16 cellular contexts compared by ENCODE assay signal in genomic region chr11:79428406-79428805, GRCh38. TPM values are rescaled to one million over a fixed set of nuclear protein-coding genes. Genes with fewer than 3 reads are reported as not detected.
"Had no signal": no experiment of that assay in that cellular context is flagged by ENCODE, and none has a peak within 500 bp of the region (broad histone marks: within the 10 kb centered on the region; RNA-seq: fewer than 3 reads in every experiment).

No MANE protein-coding gene starts in this region.

- H3K27me3 ChIP-seq: vagina had no signal

- H3K4me1 ChIP-seq: breast epithelium, pancreas, tibial nerve had no signal

- ATAC-seq: esophagus mucosa, pancreas had no signal

- H3K9me3 ChIP-seq: breast epithelium, pancreas, tibial nerve, vagina had no signal

- H3K27ac ChIP-seq: breast epithelium, pancreas, skin epidermis, tibial nerve, vagina had no signal

- H3K4me3 ChIP-seq: breast epithelium, pancreas, skin epidermis, tibial nerve, vagina had no signal

- H3K9me3 Mint-ChIP-seq: activated CD4-positive, alpha-beta T cell treated with anti-CD3 and anti-CD28 coated beads, Interleukin-2, amount 10 ng/mL, durations not matched to agents 7 days and 5 days; activated T-helper 2 cell treated with anti-CD3 and anti-CD28 coated beads, Interferon-gamma antibody, Interleukin-2, Interleukin-4, amounts not matched to agents 10 μg/mL and 5 μg/mL and 100 μg/mL, durations not matched to agents 14 hours and 24 hours and 36 hours; neural crest cell; T-helper 1 cell treated with Interleukin-12 subunit alpha and Interleukin-12 subunit beta and Interleukin-4 antibody, amounts not matched to agents 30 μg/mL and 1 μg/mL, for 36 hours had no signal

- DNase-seq: activated CD4-positive, alpha-beta T cell treated with anti-CD3 and anti-CD28 coated beads, Interleukin-2, amount 10 ng/mL, durations not matched to agents 7 days and 5 days; activated CD4-positive, CD25-positive, alpha-beta regulatory T cell; activated naive CD4-positive, alpha-beta T cell treated with anti-CD3 and anti-CD28 coated beads, Interleukin-2, amount 50 U/mL, for 16 hours; activated T-cell treated with anti-CD3 and anti-CD28 coated beads for 4 hours; amniotic stem cell; hippocampal formation; pancreas had no signal

- H3K27ac Mint-ChIP-seq: activated CD4-positive, alpha-beta T cell treated with anti-CD3 and anti-CD28 coated beads, Interleukin-2, amount 10 ng/mL, durations not matched to agents 7 days and 5 days; activated T-helper 2 cell treated with anti-CD3 and anti-CD28 coated beads, Interferon-gamma antibody, Interleukin-2, Interleukin-4, amounts not matched to agents 10 μg/mL and 5 μg/mL and 100 μg/mL, durations not matched to agents 14 hours and 24 hours and 36 hours; T-helper 1 cell treated with Interleukin-12 subunit alpha and Interleukin-12 subunit beta and Interleukin-4 antibody, amounts not matched to agents 30 μg/mL and 1 μg/mL, for 36 hours had no signal

- H3K4me1 Mint-ChIP-seq: activated CD4-positive, alpha-beta T cell treated with anti-CD3 and anti-CD28 coated beads, Interleukin-2, amount 10 ng/mL, durations not matched to agents 7 days and 5 days had no signal

- H3K4me3 Mint-ChIP-seq: activated CD4-positive, alpha-beta T cell treated with anti-CD3 and anti-CD28 coated beads, Interleukin-2, amount 10 ng/mL, durations not matched to agents 7 days and 5 days; neural crest cell; T-helper 1 cell treated with Interleukin-12 subunit alpha and Interleukin-12 subunit beta and Interleukin-4 antibody, amounts not matched to agents 30 μg/mL and 1 μg/mL, for 36 hours had no signal

- H3K36me3 ChIP-seq: breast epithelium, pancreas, tibial nerve, vagina had no signal

RNA-seq across cellular contexts. Expression of gene TENM4, which starts 12.4 kb away (rescaled TPM):
- total RNA-seq: activated CD4-positive, alpha-beta T cell treated with anti-CD3 and anti-CD28 coated beads, Interleukin-2, amount 10 ng/mL, durations not matched to agents 7 days and 5 days; activated CD8-positive, alpha-beta memory T cell treated with anti-CD3 and anti-CD28 coated beads for 36 hours; activated T-helper 2 cell treated with anti-CD3 and anti-CD28 coated beads, Interferon-gamma antibody, Interleukin-2, Interleukin-4, amounts not matched to agents 10 μg/mL and 5 μg/mL and 100 μg/mL, durations not matched to agents 14 hours and 24 hours and 36 hours had no signal
